In the genomic region with DNA sequence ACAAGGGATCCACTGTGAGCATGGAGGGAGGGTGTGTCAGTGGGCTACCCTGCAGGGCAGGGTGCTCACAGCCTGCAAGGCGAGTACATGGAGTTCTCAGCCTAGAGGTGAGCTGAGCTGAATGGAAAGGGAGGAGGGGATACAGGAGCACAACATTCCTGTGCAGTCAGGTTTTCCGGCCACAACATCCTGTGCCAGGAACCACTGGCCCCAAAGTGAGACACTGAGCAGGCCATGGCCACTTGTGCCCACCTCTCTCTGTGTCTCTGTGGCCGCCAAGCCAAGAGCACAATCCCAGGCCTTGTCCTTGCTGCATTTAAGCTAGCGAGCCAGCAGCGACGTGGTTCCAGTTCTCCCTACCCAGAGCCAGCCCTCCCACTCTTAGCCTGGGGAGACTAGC, we compare ENCODE assay signal across 19 cellular contexts. TPM values are rescaled to one million over a fixed set of nuclear protein-coding genes. Genes with fewer than 3 reads are reported as not detected.
A peak's percentile ranks its signal among the peaks of the same experiment; 100 is the strongest.
DNase-seq lines count a peak whose midpoint lies in the region; ATAC-seq and TF ChIP-seq lines count a peak whose summit lies in the region.
"Had no signal": no experiment of that assay in that cellular context is flagged by ENCODE, and none has a peak within 500 bp of the region (broad histone marks: within the 10 kb centered on the region; RNA-seq: fewer than 3 reads in every experiment).

No MANE protein-coding gene starts in this region.

- H3K9me3 Mint-ChIP-seq in nephron (no peaks in the 10 kb centered on the region), type B pancreatic cell (no peaks in the 10 kb centered on the region)
- H3K9me3 Mint-ChIP-seq: activated CD8-positive, alpha-beta T cell treated with anti-CD3 and anti-CD28 coated beads for 36 hours; activated T-cell treated with anti-CD3 and anti-CD28 coated beads, Interleukin-2, amount 50 U/mL, for 72 hours had no signal

- CTCF ChIA-PET in mammary epithelial cell (lab: Charles Lee; ENCODE audit: low non-redundant PET): no interaction called here

- DNase-seq in Daoy (ENCODE audit: low read depth) (peak; percentile 74), KBM-7 (peak; percentile 33), mammary epithelial cell (peak; percentile 69), lower lobe of right lung (no peak), D341Med (ENCODE audit: low spot score) (no peak), type B pancreatic cell (ENCODE audit: extremely low spot score, unreplicated experiment) (no peak), aorta (no peak)
- DNase-seq: activated CD8-positive, alpha-beta T cell treated with anti-CD3 and anti-CD28 coated beads for 36 hours; activated T-cell treated with anti-CD3 and anti-CD28 coated beads, Interleukin-2, amount 50 U/mL, for 72 hours; central memory CD4-positive, alpha-beta T cell; kidney; midbrain; NCI-H1436; WERI-Rb-1 had no signal

- dilution Hi-C loops in mammary epithelial cell (cut with HindIII; ENCODE audit: low sequenced_read_pairs): no loop called here

- no peak overlapping the region for H3K4me3 Mint-ChIP-seq in nephron
- no peak overlapping the region for H3K4me3 Mint-ChIP-seq in type B pancreatic cell
- H3K4me3 Mint-ChIP-seq: activated CD8-positive, alpha-beta T cell treated with anti-CD3 and anti-CD28 coated beads for 36 hours; activated T-cell treated with anti-CD3 and anti-CD28 coated beads, Interleukin-2, amount 50 U/mL, for 72 hours had no signal

- TF ChIP-seq CTCF in mammary epithelial cell (conservative IDR thresholded peaks at IDR 0.05 in 1 of 2, IDR thresholded peaks at IDR 0.05 in 1 of 2; ENCODE audit: extremely low read depth in 1 of 2, insufficient read depth in 1 of 2, low read depth in 1 of 2, low read length in 2 of 2) (no peak), nephron (IDR thresholded peaks at IDR 0.05; ENCODE audit: unreplicated experiment in 3 of 3) (no peak), lower lobe of right lung (IDR thresholded peaks at IDR 0.05) (no peak), type B pancreatic cell (conservative IDR thresholded peaks at IDR 0.05) (no peak)

- no peaks in the 10 kb centered on the region for H3K9me3 ChIP-seq in mammary epithelial cell (replicated peaks; ENCODE audit: insufficient read depth, low read length)
- H3K9me3 ChIP-seq in lower lobe of right lung: no peaks in the 10 kb centered on the region
- H3K9me3 ChIP-seq in aorta (ENCODE audit: control insufficient read depth, low read length): no peaks in the 10 kb centered on the region
- H3K9me3 ChIP-seq: right atrium auricular region, vagina had no signal

- H3K79me2 ChIP-seq in mammary epithelial cell (ENCODE audit: insufficient read depth, low read length): no peaks in the 10 kb centered on the region

- H3K27ac Mint-ChIP-seq in nephron (peak overlapping the region in 2 of 3 experiments; percentile 10 to 52), type B pancreatic cell (no peak overlapping the region)
- H3K27ac Mint-ChIP-seq: activated CD8-positive, alpha-beta T cell treated with anti-CD3 and anti-CD28 coated beads for 36 hours; activated T-cell treated with anti-CD3 and anti-CD28 coated beads, Interleukin-2, amount 50 U/mL, for 72 hours had no signal

- H3K27me3 ChIP-seq in mammary epithelial cell (ENCODE audit: insufficient read depth, low read length) (no peaks in the 10 kb centered on the region), lower lobe of right lung (ENCODE audit: low read depth) (no peaks in the 10 kb centered on the region), aorta (ENCODE audit: control insufficient read depth in 1 of 2, insufficient read depth in 2 of 2, low read length in 1 of 2) (no peaks in the 10 kb centered on the region)
- H3K27me3 ChIP-seq: right atrium auricular region, vagina had no signal

- H3K36me3 Mint-ChIP-seq in nephron (ENCODE audit: low read depth): no peaks in the 10 kb centered on the region
- H3K36me3 Mint-ChIP-seq in type B pancreatic cell: no peaks in the 10 kb centered on the region

- no peaks in the 10 kb centered on the region for H4K20me1 ChIP-seq in mammary epithelial cell (ENCODE audit: insufficient read depth, low read length)

- H3K36me3 ChIP-seq in mammary epithelial cell (ENCODE audit: insufficient read depth, low read length) (no peaks in the 10 kb centered on the region), lower lobe of right lung (peaks cover 12% of the 10 kb centered on the region), aorta (ENCODE audit: control insufficient read depth in 1 of 2, insufficient read depth in 2 of 2, low read length in 1 of 2) (no peaks in the 10 kb centered on the region)
- H3K36me3 ChIP-seq: right atrium auricular region, vagina had no signal

- H3K27me3 Mint-ChIP-seq in nephron (ENCODE audit: low read depth) (peaks cover 69% of the 10 kb centered on the region), type B pancreatic cell (peaks cover 77% of the 10 kb centered on the region)

- in situ Hi-C loops in KBM-7 (cut with MboI; ENCODE audit: low pct_unique_long_range_greater_than_20kb, low sequenced_read_pairs) (no loop called here), mammary epithelial cell (cut with MboI; ENCODE audit: low sequenced_read_pairs in 2 of 2) (no loop called here)

- intact Hi-C loops in mammary epithelial cell (cut with micrococcal nuclease): no loop called here
- intact Hi-C loops in lower lobe of right lung (cut with DNase I): no loop called here
- intact Hi-C loops in aorta (cut with DNase I): no loop called here

- WGBS in mammary epithelial cell (ENCODE audit: low coverage, missing lambda C conversion rate): 2% methylated on average over 6 of the region's 6 CpGs
- WGBS in aorta, 2 donors: 50 to 51% methylated on average over 6 of the region's 6 CpGs

- ATAC-seq in lower lobe of right lung (no peak), aorta (ENCODE audit: low FRiP score) (no peak)

- H3K27ac ChIP-seq in mammary epithelial cell (ENCODE audit: insufficient read depth, low read depth, low read length): peak overlapping the region; percentile 26
- no peak overlapping the region for H3K27ac ChIP-seq in lower lobe of right lung
- no peak overlapping the region for H3K27ac ChIP-seq in aorta (ENCODE audit: low read depth in 1 of 2, low read length in 2 of 2)
- H3K27ac ChIP-seq: right atrium auricular region, RWPE1, vagina, WERI-Rb-1 had no signal

- BruUV-seq in mammary epithelial cell (replicated peaks; lab: Mats Ljungman, UMichigan): no TSS peak

- H3K4me3 ChIP-seq in mammary epithelial cell (replicated peaks in 1 of 3; ENCODE audit: insufficient read depth in 1 of 3, low read depth in 2 of 3, low read length in 3 of 3) (no peak overlapping the region), lower lobe of right lung (no peak overlapping the region), aorta (ENCODE audit: low read length in 2 of 2) (no peak overlapping the region)
- H3K4me3 ChIP-seq: right atrium auricular region, vagina had no signal

- peak overlapping the region; percentile 50 for H3K4me2 ChIP-seq in mammary epithelial cell (ENCODE audit: insufficient read depth, low read depth, low read length)

- H2AFZ ChIP-seq in mammary epithelial cell (ENCODE audit: low read depth, low read length): peak overlapping the region; percentile 31

- H3K4me1 Mint-ChIP-seq in nephron: no peaks in the 10 kb centered on the region
- no peaks in the 10 kb centered on the region for H3K4me1 Mint-ChIP-seq in type B pancreatic cell (ENCODE audit: unreplicated experiment)

- peaks cover 54% of the 10 kb centered on the region for H3K4me1 ChIP-seq in mammary epithelial cell (ENCODE audit: insufficient read depth, low read length)
- H3K4me1 ChIP-seq in lower lobe of right lung: peaks cover 2% of the 10 kb centered on the region
- no peaks in the 10 kb centered on the region for H3K4me1 ChIP-seq in aorta (ENCODE audit: control insufficient read depth in 1 of 2, insufficient read depth in 2 of 2, low read length in 2 of 2)

- no peak overlapping the region for H3K9ac ChIP-seq in mammary epithelial cell (ENCODE audit: insufficient read depth, low read length)

RNA-seq across cellular contexts. Expression of a gene that starts 6.1 kb away (rescaled TPM):
- total RNA-seq in Daoy (2014; rRNA removed; shearing (Covaris generic)): 19.8 and 20.6 TPM in 2 replicates
- total RNA-seq in mammary epithelial cell (1 to 10 TPM; 3.1 to 6.5 TPM), lower lobe of right lung (38.4 TPM), type B pancreatic cell (ENCODE audit: low replicate concordance) (5.4 and 9.9 TPM in 2 replicates), aorta (10 to 100 TPM; 18.2 to 19.6 TPM)
- polyA plus RNA-seq in mammary epithelial cell (4.9 TPM), aorta (10 to 100 TPM; 14.9 to 16.3 TPM)
- not detected for polyA minus RNA-seq in mammary epithelial cell

RNA-seq across cellular contexts. Expression of a gene that starts 6.8 kb away (rescaled TPM):
- 54.5 and 62.0 TPM in 2 replicates for total RNA-seq in Daoy (2014; rRNA removed; shearing (Covaris generic))
- total RNA-seq in mammary epithelial cell (under 1 TPM; 0.83 to 0.87 TPM), lower lobe of right lung (12.1 TPM), type B pancreatic cell (ENCODE audit: low replicate concordance) (3.4 and 23.8 TPM in 2 replicates), aorta (10 to 100 TPM; 18.9 to 27.1 TPM)
- polyA plus RNA-seq in mammary epithelial cell (2.2 TPM), aorta (10 to 100 TPM in 1 of 2 donors, 1 to 10 TPM in 1; 6.4 to 16.9 TPM)
- polyA minus RNA-seq in mammary epithelial cell: 0.21 TPM

RNA-seq across cellular contexts. Expression of a gene that starts 30.9 kb away (rescaled TPM):
- 41.2 and 44.8 TPM in 2 replicates for total RNA-seq in Daoy (2014; rRNA removed; shearing (Covaris generic))
- total RNA-seq in mammary epithelial cell (10 to 100 TPM; 29.2 to 30.8 TPM), lower lobe of right lung (34.3 TPM), type B pancreatic cell (ENCODE audit: low replicate concordance) (30.7 and 42.7 TPM in 2 replicates), aorta (10 to 100 TPM; 31.9 to 35.4 TPM)
- polyA plus RNA-seq in mammary epithelial cell (50.0 TPM), aorta (10 to 100 TPM; 27.4 to 46.9 TPM)
- polyA minus RNA-seq in mammary epithelial cell: 68.7 TPM

RNA-seq across cellular contexts. Expression of a gene that starts 31.1 kb away (rescaled TPM):
- 135 TPM in 2 replicates for total RNA-seq in Daoy (2014; rRNA removed; shearing (Covaris generic))
- 100 to 1,000 TPM in 1 of 2 donors, 10 to 100 TPM in 1; 67.5 to 111 TPM for total RNA-seq in mammary epithelial cell
- 145 TPM for polyA plus RNA-seq in mammary epithelial cell
- 95.5 TPM for polyA minus RNA-seq in mammary epithelial cell
- 122 TPM for total RNA-seq in lower lobe of right lung
- 111 and 122 TPM in 2 replicates for total RNA-seq in type B pancreatic cell (ENCODE audit: low replicate concordance)
- 10 to 100 TPM; 73.0 to 85.4 TPM for total RNA-seq in aorta
- 100 to 1,000 TPM in 1 of 2 donors, 10 to 100 TPM in 1; 49.5 to 279 TPM for polyA plus RNA-seq in aorta

RNA-seq across cellular contexts. Expression of a gene that starts 34.6 kb away (rescaled TPM):
- total RNA-seq in Daoy (2014; rRNA removed; shearing (Covaris generic)): 1.1 TPM in 1 of 2 replicates, not detected in the other
- total RNA-seq in mammary epithelial cell: 1 to 10 TPM in 1 of 2 donors, under 1 TPM in 1; 0.83 to 5.2 TPM
- 3.4 TPM for polyA plus RNA-seq in mammary epithelial cell
- not detected for polyA minus RNA-seq in mammary epithelial cell
- 0.44 TPM for total RNA-seq in lower lobe of right lung
- total RNA-seq in type B pancreatic cell (ENCODE audit: low replicate concordance): 1.4 and 3.2 TPM in 2 replicates
- total RNA-seq in aorta: under 1 TPM in 1 of 2 donors, not detected in 1; 0.24 TPM
- polyA plus RNA-seq in aorta: 1 to 10 TPM in 1 of 2 donors, not detected in 1; 4.1 TPM
- total RNA-seq: kidney, LHCN-M2, right atrium auricular region had no signal

Comparison
In these comparisons a context has a peak if more than half of its experiments do, and no peak if none do; other contexts are left out.
1. DNase-seq: peak in Daoy (single experiment), KBM-7 (single experiment) and mammary epithelial cell (single experiment); none in lower lobe of right lung (single experiment), D341Med (single experiment), type B pancreatic cell (single experiment) and aorta (0 of 2).